Comparison of ENCODE assay signal across 21 cellular contexts in the genomic region with DNA sequence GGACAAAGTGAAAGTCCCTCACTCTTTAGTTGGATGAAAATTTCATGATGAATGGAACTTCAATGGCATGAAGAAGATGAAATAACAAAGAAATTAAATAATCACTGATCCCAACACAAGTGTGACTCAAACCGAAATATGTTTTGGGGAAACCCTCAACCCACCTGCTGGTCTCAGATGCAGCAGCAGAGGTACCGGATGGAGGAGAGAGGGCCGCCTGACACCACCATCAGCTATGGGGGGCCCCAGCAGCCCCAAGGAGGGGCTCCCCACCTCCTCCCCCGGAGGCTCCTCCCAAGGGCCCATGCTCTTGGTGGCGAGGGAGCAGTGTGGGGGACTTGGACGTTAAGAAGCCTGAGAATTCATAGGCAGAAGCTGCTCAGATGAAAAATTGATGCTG.
A peak's percentile ranks its signal among the peaks of the same experiment; 100 is the strongest.
DNase-seq lines count a peak whose midpoint lies in the region; ATAC-seq and TF ChIP-seq lines count a peak whose summit lies in the region.
"Had no signal": no experiment of that assay in that cellular context is flagged by ENCODE, and none has a peak within 500 bp of the region (broad histone marks: within the 10 kb centered on the region; RNA-seq: fewer than 3 reads in every experiment).

No MANE protein-coding gene starts in this region.

- H3K27me3 ChIP-seq in hepatocyte = no peaks in the 10 kb centered on the region
- H3K27me3 ChIP-seq: Peyer's patch had no signal

- H3K4me3 ChIP-seq in hepatocyte = no peak overlapping the region
- no peak overlapping the region for H3K4me3 ChIP-seq in mucosa of descending colon
- H3K4me3 ChIP-seq: A549, Peyer's patch had no signal

- no peaks in the 10 kb centered on the region for H3K9me3 ChIP-seq in hepatocyte (ENCODE audit: low read depth)
- peaks cover 16% of the 10 kb centered on the region for H3K9me3 ChIP-seq in mucosa of descending colon
- H3K9me3 ChIP-seq: A549, Peyer's patch had no signal

- H3K9me3 Mint-ChIP-seq in T-helper 2 cell treated with Interferon-gamma antibody and Interleukin-4, amounts not matched to agents 5 μg/mL and 100 μg/mL, for 36 hours = no peaks in the 10 kb centered on the region

- no peak overlapping the region for H3K27ac Mint-ChIP-seq in T-helper 2 cell treated with Interferon-gamma antibody and Interleukin-4, amounts not matched to agents 5 μg/mL and 100 μg/mL, for 36 hours
- H3K27ac Mint-ChIP-seq: B cell, HFFc6, T-cell had no signal

- H3K4me1 ChIP-seq in hepatocyte (ENCODE audit: insufficient read depth) (no peaks in the 10 kb centered on the region), mucosa of descending colon (ENCODE audit: low read depth) (no peaks in the 10 kb centered on the region)
- H3K4me1 ChIP-seq: A549, Peyer's patch had no signal

- CTCF ChIA-PET in GM10248 (lab: Yijun Ruan, JAX) = interaction anchor here (1.5 kb wide), 1 partner anchor 47 kb away, joined by 3 read pairs; no protein-coding TSS in a partner anchor

- no peaks in the 10 kb centered on the region for H3K36me3 Mint-ChIP-seq in T-helper 2 cell treated with Interferon-gamma antibody and Interleukin-4, amounts not matched to agents 5 μg/mL and 100 μg/mL, for 36 hours (ENCODE audit: low read depth)
- H3K36me3 Mint-ChIP-seq: T-cell had no signal

- 83% methylated on average over 6 of the region's 6 CpGs for WGBS in hepatocyte (ENCODE audit: low lambda C conversion rate, missing lambda C conversion rate)

- no peak overlapping the region for H3K4me2 ChIP-seq in hepatocyte
- H3K4me2 ChIP-seq: A549 had no signal

- no peak overlapping the region for H3K4me3 Mint-ChIP-seq in T-helper 2 cell treated with Interferon-gamma antibody and Interleukin-4, amounts not matched to agents 5 μg/mL and 100 μg/mL, for 36 hours
- H3K4me3 Mint-ChIP-seq: B cell, HFFc6, T-cell had no signal

- DNase-seq in GM10248 (ENCODE audit: extremely low spot score) (peak; percentile 24), hepatocyte (ENCODE audit: low spot score) (no peak), mucosa of descending colon (no peak), DMS 273 treated with DMSO at 0.1 percent for 48 hours (lab: John Stamatoyannopoulos, UW) (no peak)
- no peak for DNase-seq in T-helper 2 cell treated with Interferon-gamma antibody and Interleukin-4, amounts not matched to agents 5 μg/mL and 100 μg/mL, for 36 hours (ENCODE audit: low spot score)
- DNase-seq: DMS79 treated with DMSO at 0.1 percent for 48 hours, HFFc6, KG1, NCI-H1092 treated with DMSO at 0.1 percent for 48 hours, NCI-H146, NCI-H2029, NCI-H226, NCI-H510A treated with DMSO at 0.1 percent for 48 hours, NCI-H774, Peyer's patch, T-cell had no signal

- ATAC-seq in GM18868 (IDR thresholded peaks at IDR 0.05; ENCODE audit: unreplicated experiment) = peak; percentile 63
- ATAC-seq in HG02798 (IDR thresholded peaks at IDR 0.05; ENCODE audit: poor library complexity, unreplicated experiment) = peak; percentile 57
- ATAC-seq in mucosa of descending colon = no peak
- ATAC-seq: A549, SK-N-SH treated with all-trans-retinoic acid at 6 μM for 48 hours, T-cell had no signal

- H2AFZ ChIP-seq in hepatocyte = no peak overlapping the region

- TF ChIP-seq CTCF in GM10248 (IDR thresholded peaks at IDR 0.05; ENCODE audit: control extremely low read depth, extremely low read depth, low read depth, missing control alignments) (no peak), hepatocyte (IDR thresholded peaks at IDR 0.05; ENCODE audit: poor library complexity) (no peak), mucosa of descending colon (IDR thresholded peaks at IDR 0.05) (no peak)

- no peaks in the 10 kb centered on the region for H3K9me2 ChIP-seq in hepatocyte (replicated peaks; ENCODE audit: insufficient read depth)

- H3K4me1 Mint-ChIP-seq in T-helper 2 cell treated with Interferon-gamma antibody and Interleukin-4, amounts not matched to agents 5 μg/mL and 100 μg/mL, for 36 hours (ENCODE audit: low read depth) = no peaks in the 10 kb centered on the region
- H3K4me1 Mint-ChIP-seq: B cell had no signal

- POLR2A ChIA-PET in GM10248 (lab: Yijun Ruan, JAX) = no interaction called here

- H3K79me2 ChIP-seq in hepatocyte = no peaks in the 10 kb centered on the region

- intact Hi-C loops in mucosa of descending colon (cut with DNase I, micrococcal nuclease) = no loop called here

- peak overlapping the region; percentile 71 for H3K27ac ChIP-seq in hepatocyte
- H3K27ac ChIP-seq: A549, Peyer's patch had no signal

- H3K27me3 Mint-ChIP-seq in T-helper 2 cell treated with Interferon-gamma antibody and Interleukin-4, amounts not matched to agents 5 μg/mL and 100 μg/mL, for 36 hours (ENCODE audit: low read depth) = no peaks in the 10 kb centered on the region

- no peaks in the 10 kb centered on the region for H4K20me1 ChIP-seq in hepatocyte (ENCODE audit: insufficient read depth, poor library complexity, severe bottlenecking)

- H3K36me3 ChIP-seq in hepatocyte (replicated peaks; ENCODE audit: insufficient read depth, low read depth) (no peaks in the 10 kb centered on the region), mucosa of descending colon (ENCODE audit: low read depth) (no peaks in the 10 kb centered on the region)
- H3K36me3 ChIP-seq: Peyer's patch had no signal
